Comparison of ENCODE assay signal across 1 cellular context in genomic region chr19:35165200-35166058, GRCh38.
TF ChIP-seq lines count a peak whose summit lies in the region.

No MANE protein-coding gene starts in this region.

TF ChIP-seq in K562, 482 proteins besides CTCF, POLR2A, EP300 and RAD21 (continued from another document and continues in another):
- TF ChIP-seq ADNP (tag; IDR thresholded peaks at IDR 0.05) (peak; percentile 70), RFX5 (IDR thresholded peaks at IDR 0.05; ENCODE audit: low read depth, low read length) (no peak), DDX20 (tag; IDR thresholded peaks at IDR 0.05; ENCODE audit: low read depth) (peak; percentile 89), RFX1 (IDR thresholded peaks at IDR 0.05) (peak; percentile 89), RNF219 (CRISPR knock-in tag; IDR thresholded peaks at IDR 0.05) (peak; percentile 74; the same call in 1 of the 2 replicates), KAT2B (IDR thresholded peaks at IDR 0.05; ENCODE audit: low read depth, low read length) (no peak), IRF1 (CRISPR knock-in tag; IDR thresholded peaks at IDR 0.05; ENCODE audit: borderline replicate concordance) (no peak), ILK (tag; IDR thresholded peaks at IDR 0.05; ENCODE audit: borderline replicate concordance, low read depth) (peak; percentile 82; the same call in 1 of the 2 replicates), BRCA1 (IDR thresholded peaks at IDR 0.05) (no peak), BRCA1 (CRISPR knock-in tag; IDR thresholded peaks at IDR 0.05) (no peak), ZNF444 (CRISPR knock-in tag; IDR thresholded peaks at IDR 0.05) (peak; percentile 84), ZNF639 (CRISPR knock-in tag; conservative IDR thresholded peaks at IDR 0.05 in 1 of 2, IDR thresholded peaks at IDR 0.05 in 1 of 2) (peak in 1 of 2 experiments; percentile 92; a peak in 2 of 4 replicates), FOXJ3 (CRISPR knock-in tag; IDR thresholded peaks at IDR 0.05) (no peak), NR2C2 (CRISPR knock-in tag; IDR thresholded peaks at IDR 0.05) (no peak), NR2C2 (tag; IDR thresholded peaks at IDR 0.05) (peak; percentile 55; the same call in 1 of the 2 replicates), PHB (CRISPR knock-in tag; IDR thresholded peaks at IDR 0.05) (no peak), THRB (CRISPR knock-in tag; conservative IDR thresholded peaks at IDR 0.05) (no peak), ZBTB8A (IDR thresholded peaks at IDR 0.05; ENCODE audit: partially characterized antibody) (no peak), CTBP1 (IDR thresholded peaks at IDR 0.05; ENCODE audit: borderline replicate concordance) (peak; percentile 30; the same call in 1 of the 2 replicates), ATF3 (IDR thresholded peaks at IDR 0.05) (no peak), ATF3 (CRISPR knock-in tag; conservative IDR thresholded peaks at IDR 0.05) (no peak), POLR3A (IDR thresholded peaks at IDR 0.05; ENCODE audit: borderline replicate concordance, extremely low read depth, insufficient read depth, insufficient read length) (no peak), ZNF551 (CRISPR knock-in tag; IDR thresholded peaks at IDR 0.05) (peak; percentile 75; the same call in 1 of the 2 replicates), ZNF668 (CRISPR knock-in tag; IDR thresholded peaks at IDR 0.05) (peak; percentile 96), MTA1 (IDR thresholded peaks at IDR 0.05; ENCODE audit: borderline replicate concordance) (0 out of 2 replicates have a peak, but pooled peaks have one; percentile 35), MTF1 (CRISPR knock-in tag; IDR thresholded peaks at IDR 0.05; ENCODE audit: borderline replicate concordance) (peak; percentile 89), ZBTB9 (CRISPR knock-in tag; IDR thresholded peaks at IDR 0.05) (peak; percentile 86; the same call in 1 of the 2 replicates), DLX4 (CRISPR knock-in tag; IDR thresholded peaks at IDR 0.05) (no peak), PPARD (CRISPR knock-in tag; IDR thresholded peaks at IDR 0.05) (peak; percentile 68; the same call in 1 of the 2 replicates), PRPF4 (IDR thresholded peaks at IDR 0.05; ENCODE audit: insufficient read depth, low read depth, low read length, poor library complexity, severe bottlenecking) (no peak), NFE2 (IDR thresholded peaks at IDR 0.05; ENCODE audit: low read depth) (no peak), ZNF239 (CRISPR knock-in tag; IDR thresholded peaks at IDR 0.05) (peak; percentile 48; the same call in 1 of the 2 replicates), ZNF282 (CRISPR knock-in tag; IDR thresholded peaks at IDR 0.05) (no peak), KDM2B (CRISPR knock-in tag; IDR thresholded peaks at IDR 0.05) (0 out of 2 replicates have a peak, but pooled peaks have one; percentile 25), CREB5 (CRISPR knock-in tag; IDR thresholded peaks at IDR 0.05) (peak; percentile 75; the same call in 1 of the 2 replicates), JUND (IDR thresholded peaks at IDR 0.05; ENCODE audit: borderline replicate concordance, low read depth, low read length) (no peak), JUND (tag; IDR thresholded peaks at IDR 0.05; ENCODE audit: borderline replicate concordance, low read depth, low read length) (peak; percentile 44; the same call in 1 of the 3 replicates)
- TF ChIP-seq, protein P1, sequence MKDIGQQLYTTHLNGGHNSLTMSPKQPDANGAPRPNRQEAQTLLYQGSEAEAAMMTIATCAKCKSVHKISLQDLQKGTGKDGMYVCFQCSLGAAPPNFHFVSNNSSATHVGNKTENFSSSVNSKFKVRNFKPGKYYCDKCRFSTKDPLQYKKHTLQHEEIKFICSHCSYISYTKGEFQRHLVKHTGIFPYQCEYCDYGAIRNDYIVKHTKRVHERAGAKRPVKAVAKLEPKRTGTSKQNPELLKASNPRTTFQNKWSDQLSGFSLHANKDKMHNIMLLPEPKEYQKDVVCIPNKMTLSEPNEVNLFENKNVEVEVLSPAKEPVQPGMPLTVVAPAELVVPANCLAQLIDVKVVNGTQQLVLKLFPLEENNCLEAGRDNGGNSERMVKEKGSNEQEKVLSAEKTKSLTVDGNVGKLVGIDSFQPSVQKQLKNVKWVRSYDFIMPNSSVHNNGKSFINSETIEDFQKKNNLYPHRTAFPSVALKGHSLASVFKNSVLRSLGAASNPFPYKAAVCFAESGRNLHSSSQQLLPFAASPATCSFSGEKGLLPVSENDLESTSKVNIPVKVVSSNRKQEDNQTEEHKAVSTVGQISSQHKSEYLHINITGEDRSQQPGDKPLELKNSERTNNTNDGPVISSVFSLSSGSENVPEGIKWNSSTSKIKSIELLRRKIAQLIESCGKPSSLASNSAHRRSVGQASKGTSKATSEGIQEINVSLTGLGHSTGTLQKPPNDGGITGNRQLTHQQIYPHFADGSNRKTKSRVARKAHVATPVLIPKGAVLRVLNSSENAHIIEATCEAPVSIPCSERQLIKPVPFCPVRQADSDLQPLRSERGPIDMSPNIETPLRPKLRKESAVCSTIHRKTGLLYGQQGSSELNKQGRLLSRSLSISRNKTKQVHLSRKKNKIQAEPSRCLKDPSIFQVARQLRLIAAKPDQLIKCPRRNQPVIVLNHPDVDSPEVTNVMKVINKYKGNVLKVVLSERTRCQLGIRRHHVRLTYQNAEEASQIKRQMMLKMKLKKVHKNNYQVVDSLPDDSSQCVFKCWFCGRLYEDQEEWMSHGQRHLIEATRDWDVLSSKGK (CRISPR knock-in tag; IDR thresholded peaks at IDR 0.05) = no peak
- TF ChIP-seq, protein P2, sequence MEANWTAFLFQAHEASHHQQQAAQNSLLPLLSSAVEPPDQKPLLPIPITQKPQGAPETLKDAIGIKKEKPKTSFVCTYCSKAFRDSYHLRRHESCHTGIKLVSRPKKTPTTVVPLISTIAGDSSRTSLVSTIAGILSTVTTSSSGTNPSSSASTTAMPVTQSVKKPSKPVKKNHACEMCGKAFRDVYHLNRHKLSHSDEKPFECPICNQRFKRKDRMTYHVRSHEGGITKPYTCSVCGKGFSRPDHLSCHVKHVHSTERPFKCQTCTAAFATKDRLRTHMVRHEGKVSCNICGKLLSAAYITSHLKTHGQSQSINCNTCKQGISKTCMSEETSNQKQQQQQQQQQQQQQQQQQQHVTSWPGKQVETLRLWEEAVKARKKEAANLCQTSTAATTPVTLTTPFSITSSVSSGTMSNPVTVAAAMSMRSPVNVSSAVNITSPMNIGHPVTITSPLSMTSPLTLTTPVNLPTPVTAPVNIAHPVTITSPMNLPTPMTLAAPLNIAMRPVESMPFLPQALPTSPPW (CRISPR knock-in tag; IDR thresholded peaks at IDR 0.05) = peak; percentile 24; the same call in 1 of the 2 replicates
- TF ChIP-seq, protein P3, sequence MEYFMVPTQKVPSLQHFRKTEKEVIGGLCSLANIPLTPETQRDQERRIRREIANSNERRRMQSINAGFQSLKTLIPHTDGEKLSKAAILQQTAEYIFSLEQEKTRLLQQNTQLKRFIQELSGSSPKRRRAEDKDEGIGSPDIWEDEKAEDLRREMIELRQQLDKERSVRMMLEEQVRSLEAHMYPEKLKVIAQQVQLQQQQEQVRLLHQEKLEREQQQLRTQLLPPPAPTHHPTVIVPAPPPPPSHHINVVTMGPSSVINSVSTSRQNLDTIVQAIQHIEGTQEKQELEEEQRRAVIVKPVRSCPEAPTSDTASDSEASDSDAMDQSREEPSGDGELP (CRISPR knock-in tag; IDR thresholded peaks at IDR 0.05; ENCODE audit: borderline replicate concordance) = no peak
- TF ChIP-seq, protein P4, sequence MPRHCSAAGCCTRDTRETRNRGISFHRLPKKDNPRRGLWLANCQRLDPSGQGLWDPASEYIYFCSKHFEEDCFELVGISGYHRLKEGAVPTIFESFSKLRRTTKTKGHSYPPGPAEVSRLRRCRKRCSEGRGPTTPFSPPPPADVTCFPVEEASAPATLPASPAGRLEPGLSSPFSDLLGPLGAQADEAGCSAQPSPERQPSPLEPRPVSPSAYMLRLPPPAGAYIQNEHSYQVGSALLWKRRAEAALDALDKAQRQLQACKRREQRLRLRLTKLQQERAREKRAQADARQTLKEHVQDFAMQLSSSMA (CRISPR knock-in tag; IDR thresholded peaks at IDR 0.05) = peak; percentile 62; the same call in 1 of the 2 replicates
